19 cellular contexts compared by ENCODE assay signal in genomic region chr12:77131977-77132490, GRCh38.
DNase-seq lines count a peak whose midpoint lies in the region; ATAC-seq and TF ChIP-seq lines count a peak whose summit lies in the region.
"Had no signal": no experiment of that assay in that cellular context is flagged by ENCODE, and none has a peak within 500 bp of the region (broad histone marks: within the 10 kb centered on the region; RNA-seq: fewer than 3 reads in every experiment).

No MANE protein-coding gene starts in this region.

- H3K27me3 ChIP-seq in brain microvascular endothelial cell (replicated peaks) = no peaks in the 10 kb centered on the region
- H3K27me3 ChIP-seq: Peyer's patch had no signal

- no peaks in the 10 kb centered on the region for H3K36me3 Mint-ChIP-seq in activated naive CD8-positive, alpha-beta T cell treated with anti-CD3 and anti-CD28 coated beads, Interleukin-2, amount 50 U/mL, for 24 hours (ENCODE audit: low read depth)
- H3K36me3 Mint-ChIP-seq: CD4-positive, CD25-positive, alpha-beta regulatory T cell had no signal

- H3K27ac Mint-ChIP-seq in activated naive CD8-positive, alpha-beta T cell treated with anti-CD3 and anti-CD28 coated beads, Interleukin-2, amount 50 U/mL, for 24 hours = no peak overlapping the region
- H3K27ac Mint-ChIP-seq: B cell; CD4-positive, CD25-positive, alpha-beta regulatory T cell had no signal

- no peak overlapping the region for H3K4me3 ChIP-seq in brain microvascular endothelial cell (ENCODE audit: low read depth, low read length)
- H3K4me3 ChIP-seq: K562, Peyer's patch had no signal

- no peak for TF ChIP-seq CTCF in brain microvascular endothelial cell (IDR thresholded peaks at IDR 0.05; ENCODE audit: low read depth, low read length, missing control alignments)

- ATAC-seq in activated naive CD8-positive, alpha-beta T cell treated with anti-CD3 and anti-CD28 coated beads, Interleukin-2, amount 50 U/mL, for 24 hours = no peak
- ATAC-seq: K562, Right ventricle myocardium inferior had no signal

- H3K9me3 Mint-ChIP-seq in activated naive CD8-positive, alpha-beta T cell treated with anti-CD3 and anti-CD28 coated beads, Interleukin-2, amount 50 U/mL, for 24 hours = no peaks in the 10 kb centered on the region

- H3K4me3 Mint-ChIP-seq in activated naive CD8-positive, alpha-beta T cell treated with anti-CD3 and anti-CD28 coated beads, Interleukin-2, amount 50 U/mL, for 24 hours = no peak overlapping the region
- H3K4me3 Mint-ChIP-seq: B cell; CD4-positive, CD25-positive, alpha-beta regulatory T cell had no signal

- H3K4me1 Mint-ChIP-seq in activated naive CD8-positive, alpha-beta T cell treated with anti-CD3 and anti-CD28 coated beads, Interleukin-2, amount 50 U/mL, for 24 hours = no peaks in the 10 kb centered on the region
- H3K4me1 Mint-ChIP-seq: B cell; CD4-positive, CD25-positive, alpha-beta regulatory T cell had no signal

- no peak overlapping the region for H3K27ac ChIP-seq in brain microvascular endothelial cell
- H3K27ac ChIP-seq: Peyer's patch had no signal

- no peaks in the 10 kb centered on the region for H3K36me3 ChIP-seq in brain microvascular endothelial cell (replicated peaks)
- H3K36me3 ChIP-seq: Peyer's patch had no signal

- in situ Hi-C loops in brain microvascular endothelial cell (cut with HindIII; ENCODE audit: low pct_ligation_motif_present, low sequenced_read_pairs) = no loop called here

- DNase-seq in NCI-H1694 (lab: John Stamatoyannopoulos, UW) = peak; percentile 3
- DNase-seq in NCI-H1694 treated with DMSO at 0.1 percent for 48 hours (lab: John Stamatoyannopoulos, UW) = no peak
- peak; percentile 68 for DNase-seq in NCI-H1105 treated with DMSO at 0.1 percent for 48 hours (lab: John Stamatoyannopoulos, UW)
- DNase-seq in NCI-H510A (lab: John Stamatoyannopoulos, UW) = peak; percentile 12
- peak; percentile 17 for DNase-seq in SW480 (ENCODE audit: low spot score)
- DNase-seq in activated naive CD8-positive, alpha-beta T cell treated with anti-CD3 and anti-CD28 coated beads, Interleukin-2, amount 50 U/mL, for 24 hours = no peak
- no peak for DNase-seq in brain microvascular endothelial cell
- DNase-seq in mucosa of gallbladder (ENCODE audit: low spot score) = no peak
- DNase-seq: 8988T; Caco-2; CD4-positive, CD25-positive, alpha-beta regulatory T cell; DMS153; NCI-H1092 treated with DMSO at 0.1 percent for 48 hours; NCI-H2081 treated with DMSO at 0.1 percent for 48 hours; Peyer's patch; SW 1271 had no signal

- no peaks in the 10 kb centered on the region for H3K27me3 Mint-ChIP-seq in activated naive CD8-positive, alpha-beta T cell treated with anti-CD3 and anti-CD28 coated beads, Interleukin-2, amount 50 U/mL, for 24 hours
- H3K27me3 Mint-ChIP-seq: CD4-positive, CD25-positive, alpha-beta regulatory T cell had no signal

Comparison
In these comparisons a context has a peak if more than half of its experiments do, and no peak if none do; other contexts are left out.
1. DNase-seq: peak in NCI-H1694 (single experiment), NCI-H1105 treated with DMSO at 0.1 percent for 48 hours (single experiment), NCI-H510A (single experiment) and SW480 (single experiment); none in NCI-H1694 treated with DMSO at 0.1 percent for 48 hours (single experiment), activated naive CD8-positive, alpha-beta T cell treated with anti-CD3 and anti-CD28 coated beads, Interleukin-2, amount 50 U/mL, for 24 hours (single experiment), brain microvascular endothelial cell (single experiment) and mucosa of gallbladder (single experiment).